Comparison of ENCODE assay signal across 9 cellular contexts in genomic region chr12:57430117-57430930, GRCh38. TPM values are rescaled to one million over a fixed set of nuclear protein-coding genes. Genes with fewer than 3 reads are reported as not detected.
DNase-seq lines count a peak whose midpoint lies in the region; ATAC-seq, FAIRE-seq and TF ChIP-seq lines count a peak whose summit lies in the region.
"Had no signal": no experiment of that assay in that cellular context is flagged by ENCODE, and none has a peak within 500 bp of the region (broad histone marks: within the 10 kb centered on the region; RNA-seq: fewer than 3 reads in every experiment).

No MANE protein-coding gene starts in this region.

- H3K4me2 ChIP-seq in K562 (ENCODE audit: insufficient read depth, low read length), result peak overlapping the region; percentile 94

- no TSS peak for BruUV-seq in K562 (replicated peaks; lab: Mats Ljungman, UMichigan)

- peak overlapping the region; percentile 87 for H3K27ac ChIP-seq in CD8-positive, alpha-beta T cell (ENCODE audit: low read depth, low read length)
- peak overlapping the region; percentile 91 to 97 (median 94) for H3K27ac ChIP-seq in Peyer's patch
- peak overlapping the region; percentile 98 for H3K27ac ChIP-seq in K562 (ENCODE audit: extremely low read depth, low read depth, low read length)

- TF ChIP-seq RAD21 in K562 (CRISPR knock-in tag; conservative IDR thresholded peaks at IDR 0.05 in 1 of 2, IDR thresholded peaks at IDR 0.05 in 1 of 2), result no peak

- in situ Hi-C loops in K562 (cut with MboI), result no loop called here

- H3K9me1 ChIP-seq in K562 (ENCODE audit: control insufficient read depth, insufficient read depth, low read length), result no peaks in the 10 kb centered on the region

- H3K79me2 ChIP-seq in K562 (ENCODE audit: control insufficient read depth, insufficient read depth, low read length), result peaks cover 30% of the 10 kb centered on the region

- H3K36me3 Mint-ChIP-seq in CD8-positive, alpha-beta T cell, result peaks cover 17% of the 10 kb centered on the region
- H3K36me3 Mint-ChIP-seq in immature natural killer cell, result no peaks in the 10 kb centered on the region

- intact Hi-C loops in CD8-positive, alpha-beta T cell (cut with DNase I, micrococcal nuclease), result loop anchor here (2.0 to 5.0 kb wide), 3 partner anchors 48 to 318 kb away; partner anchors contain the start of genes ARHGAP9 (in 1 of the 2), MBD6 (in 1 of the 2) and STAT6 (in 1 of the 2)
- intact Hi-C loops in K562 (cut with micrococcal nuclease), result loop anchor here (2.0 kb wide), 1 partner anchor 24 kb away; the partner anchor contains the start of gene INHBE

- peak overlapping the region; percentile 86 for H2AFZ ChIP-seq in K562 (ENCODE audit: low read depth, low read length)

- POLR2A ChIA-PET in CD8-positive, alpha-beta T cell (lab: Charles Lee), result interaction anchor here (0.8 to 1.3 kb wide), 2 partner anchors 29 to 50 kb away, joined by 3 to 6 read pairs; partner anchors contain the start of genes ARHGAP9 and GLI1
- POLR2A ChIA-PET in K562 (lab: Yijun Ruan, JAX), result interaction anchor here (0.5 to 1.1 kb wide), 14 partner anchors 8 to 186 kb away, joined by 3 to 8 read pairs (median 3); partner anchors contain the start of gene DDIT3

- H4K20me1 ChIP-seq in K562 (replicated peaks; ENCODE audit: control insufficient read depth, insufficient read depth, low read length), result no peaks in the 10 kb centered on the region

- peak overlapping the region; percentile 51 for H3K4me3 ChIP-seq in CD8-positive, alpha-beta T cell (ENCODE audit: low read depth, low read length)
- H3K4me3 ChIP-seq in Peyer's patch, result peak overlapping the region; percentile 60 to 92 (median 76)
- peak overlapping the region; percentile 59 for H3K4me3 ChIP-seq in K562

- no peaks in the 10 kb centered on the region for H3K9me3 Mint-ChIP-seq in CD8-positive, alpha-beta T cell
- H3K9me3 Mint-ChIP-seq in immature natural killer cell, result no peaks in the 10 kb centered on the region

- no peak for FAIRE-seq in K562 (lab: Jason Lieb, UNC)
- FAIRE-seq: colon had no signal

- no peaks in the 10 kb centered on the region for H3K27me3 ChIP-seq in CD8-positive, alpha-beta T cell (ENCODE audit: insufficient read depth, low read length)
- no peaks in the 10 kb centered on the region for H3K27me3 ChIP-seq in Peyer's patch
- H3K27me3 ChIP-seq in K562 (ENCODE audit: control insufficient read depth in 2 of 2, insufficient read depth in 2 of 2, low read length in 2 of 2), result no peaks in the 10 kb centered on the region

- ATAC-seq in CD8-positive, alpha-beta T cell, result peak; percentile 55
- peak; percentile 50 for ATAC-seq in GM19025 (IDR thresholded peaks at IDR 0.05; ENCODE audit: low read depth, unreplicated experiment)
- ATAC-seq in HG03139 (IDR thresholded peaks at IDR 0.05; ENCODE audit: unreplicated experiment), result peak; percentile 45
- peak; percentile 81 for ATAC-seq in K562

- TF ChIP-seq POLR2A in Peyer's patch (IDR thresholded peaks at IDR 0.05) (no peak), K562 (conservative IDR thresholded peaks at IDR 0.05) (peak; percentile 45; the same call in 1 of the 2 replicates)

- peaks cover 43% of the 10 kb centered on the region for H3K4me1 Mint-ChIP-seq in CD8-positive, alpha-beta T cell (ENCODE audit: low read depth)
- peaks cover 36 to 48% of the 10 kb centered on the region in 2 donors for H3K4me1 Mint-ChIP-seq in immature natural killer cell

- no peaks in the 10 kb centered on the region for H3K36me3 ChIP-seq in CD8-positive, alpha-beta T cell (ENCODE audit: insufficient read depth, low read length)
- H3K36me3 ChIP-seq in Peyer's patch (peaks cover 0 to 7% (median 0%) of the 10 kb centered on the region in 3 donors), K562 (ENCODE audit: control insufficient read depth, insufficient read depth, low read length) (no peaks in the 10 kb centered on the region)

- peak overlapping the region; percentile 93 to 94 for H3K9ac ChIP-seq in K562 (ENCODE audit: insufficient read depth in 1 of 2, low read depth in 2 of 2, low read length in 2 of 2)

- WGBS in K562 (ENCODE audit: insufficient coverage, low coverage, missing lambda C conversion rate), result under 1% methylated on average over 34 of the region's 74 CpGs

- no peak for TF ChIP-seq EP300 in K562 (IDR thresholded peaks at IDR 0.05; ENCODE audit: low read length)

- H3K4me3 Mint-ChIP-seq in CD8-positive, alpha-beta T cell, result peak overlapping the region; percentile 98
- peak overlapping the region; percentile 94 to 99 (median 99) for H3K4me3 Mint-ChIP-seq in immature natural killer cell

- H3K9me3 ChIP-seq in CD8-positive, alpha-beta T cell (ENCODE audit: low read length), result no peaks in the 10 kb centered on the region
- no peaks in the 10 kb centered on the region for H3K9me3 ChIP-seq in Peyer's patch
- no peaks in the 10 kb centered on the region for H3K9me3 ChIP-seq in K562 (replicated peaks; ENCODE audit: control insufficient read depth, insufficient read depth, low read depth, low read length)

- peak overlapping the region; percentile 100 for H3K27ac Mint-ChIP-seq in CD8-positive, alpha-beta T cell
- H3K27ac Mint-ChIP-seq in immature natural killer cell, result peak overlapping the region; percentile 99 to 100 (median 100)

- peaks cover 24% of the 10 kb centered on the region for H3K4me1 ChIP-seq in CD8-positive, alpha-beta T cell (ENCODE audit: insufficient read depth, low read length)
- H3K4me1 ChIP-seq in Peyer's patch, result peaks cover 0 to 6% (median 0%) of the 10 kb centered on the region in 4 donors
- peaks cover 17 to 18% of the 10 kb centered on the region in 2 experiments; a peak in 4 of 5 replicates for H3K4me1 ChIP-seq in K562 (replicated peaks in 1 of 2; ENCODE audit: control insufficient read depth in 2 of 2, insufficient read depth in 2 of 2, low read length in 2 of 2)

- TF ChIP-seq CTCF in CD8-positive, alpha-beta T cell (IDR thresholded peaks at IDR 0.05), result no peak
- peak in 1 of 6 experiments; percentile 24 for TF ChIP-seq CTCF in Peyer's patch (IDR thresholded peaks at IDR 0.05)
- TF ChIP-seq CTCF in K562 (IDR thresholded peaks at IDR 0.05 in 2 of 3, conservative IDR thresholded peaks at IDR 0.05 in 1 of 3; ENCODE audit: insufficient read depth in 2 of 3, low read depth in 1 of 3, low read length in 3 of 3), result no peak

- DNase-seq in CD8-positive, alpha-beta T cell, result peak; percentile 4 to 68 (median 42)
- DNase-seq in Peyer's patch (peak in 2 of 3 donors; percentile 49 to 72), K562 (ENCODE audit: extremely low read depth in 1 of 4, low spot score in 3 of 4) (peak in 2 of 4 experiments; percentile 94 to 95), immature natural killer cell (peak; percentile 77 to 80 (median 80)), SKM-1 treated with dmso at 0.1 percent for 144 hours (lab: John Stamatoyannopoulos, UW; ENCODE audit: unreplicated experiment) (no peak)
- DNase-seq in stimulated activated CD8-positive, alpha-beta memory T cell treated with anti-CD3 and anti-CD28 coated beads, Interleukin-12 subunit alpha, Interleukin-12 subunit beta, amount 100 ng/mL, for 1 hour (ENCODE audit: low read depth), result peak; percentile 12

- CTCF ChIA-PET in CD8-positive, alpha-beta T cell (lab: Charles Lee), result interaction anchor here (1.0 to 1.5 kb wide), 3 partner anchors 29 to 72 kb away, joined by 3 to 10 read pairs (median 4); partner anchors contain the start of gene GLI1
- CTCF ChIA-PET in K562 (lab: Yijun Ruan, JAX; ENCODE audit: low intra/inter-chr PET ratio), result interaction anchor here (0.6 kb wide), 1 partner anchor 78 kb away, joined by 7 read pairs; no protein-coding TSS in a partner anchor

- no peaks in the 10 kb centered on the region for H3K27me3 Mint-ChIP-seq in CD8-positive, alpha-beta T cell (ENCODE audit: low read depth)
- H3K27me3 Mint-ChIP-seq in immature natural killer cell (ENCODE audit: low read depth in 3 of 3), result peaks cover 7 to 13% (median 10%) of the 10 kb centered on the region in 3 donors

RNA-seq across cellular contexts. Expression of gene R3HDM2, which starts 0.5 kb away (rescaled TPM):
- 100 to 1,000 TPM in 1 of 2 experiments, 10 to 100 TPM in 1; 93.2 to 103 TPM for total RNA-seq in CD8-positive, alpha-beta T cell
- 100 to 1,000 TPM in 1 of 4 donors, 10 to 100 TPM in 3; 23.1 to 145 (median 54.8) TPM for total RNA-seq in Peyer's patch
- total RNA-seq in K562 (2011; cell fraction: chromatin; rRNA removed; ENCODE audit: low replicate concordance), result 41.6 and 89.7 TPM in 2 replicates
- 12.8 and 16.2 TPM in 2 replicates for total RNA-seq in K562 (2011; cell fraction: nucleolus; rRNA removed)
- total RNA-seq in K562 (2011; cell fraction: nucleoplasm; rRNA removed), result 23.0 and 33.7 TPM in 2 replicates
- 5.0 and 6.7 TPM in 2 replicates for total RNA-seq in K562 (2014; rRNA removed)
- total RNA-seq in K562 (2014; rRNA removed; fragmentation: Illumina TruSeq; extraction: Trizol), result 9.0 and 10.5 TPM in 2 replicates
- 6.4 and 9.2 TPM in 2 replicates for total RNA-seq in K562 (2015; rRNA removed; fragmentation: Illumina TruSeq; extraction: Trizol)
- 15.5 and 18.8 TPM in 2 replicates for total RNA-seq in K562 (2021)
- 11.2 and 22.0 TPM in 2 replicates for polyA plus RNA-seq in K562 (2011; rRNA removed)
- 14.6 and 17.9 TPM in 2 replicates for polyA plus RNA-seq in K562 (2011; cell fraction: cytosol; rRNA removed)
- 36.7 and 46.9 TPM in 2 replicates for polyA plus RNA-seq in K562 (2011; cell fraction: nucleus; rRNA removed)
- polyA plus RNA-seq in K562 (2012), result 11.4 and 26.6 TPM in 2 replicates
- polyA plus RNA-seq in K562 (2014; fragmentation: Illumina TruSeq; extraction: Trizol), result 15.0 and 15.9 TPM in 2 replicates
- polyA plus RNA-seq in K562 (2014; fragmentation: Nextera tagmentation; extraction: Ambion mirVana), result 1 to 10 TPM; 3.3 to 3.7 TPM
- polyA plus RNA-seq in K562 (2014; rRNA removed), result 10.6 and 11.0 TPM in 2 replicates
- polyA minus RNA-seq in K562 (2011; rRNA and poly(A)+ RNA removed), result 12.6 and 16.4 TPM in 2 replicates
- 10.8 and 24.8 TPM in 2 replicates for polyA minus RNA-seq in K562 (2011; cell fraction: cytosol; rRNA and poly(A)+ RNA removed)
- polyA minus RNA-seq in K562 (2011; cell fraction: nucleus; rRNA and poly(A)+ RNA removed), result 9.3 and 13.4 TPM in 2 replicates
- 10 to 100 TPM in 1 of 3 donors, 1 to 10 TPM in 1, under 1 TPM in 1; 0.12 to 19.0 (median 3.3) TPM for polyA plus RNA-seq in immature natural killer cell

RNA-seq across cellular contexts. Expression of gene INHBC, which starts 4.3 kb away (rescaled TPM):
- under 1 TPM; 0.17 to 0.24 TPM for total RNA-seq in CD8-positive, alpha-beta T cell
- not detected for total RNA-seq in Peyer's patch
- total RNA-seq in K562 (2011; cell fraction: chromatin; rRNA removed; ENCODE audit: low replicate concordance), result 0.19 TPM in 1 of 2 replicates, not detected in the other
- total RNA-seq in K562 (2011; cell fraction: nucleolus; rRNA removed), result 0.26 and 0.33 TPM in 2 replicates
- total RNA-seq in K562 (2011; cell fraction: nucleoplasm; rRNA removed), result 0.31 and 0.44 TPM in 2 replicates
- not detected in 2 replicates for total RNA-seq in K562 (2014; rRNA removed)
- total RNA-seq in K562 (2014; rRNA removed; fragmentation: Illumina TruSeq; extraction: Trizol), result not detected in 2 replicates
- total RNA-seq in K562 (2015; rRNA removed; fragmentation: Illumina TruSeq; extraction: Trizol), result 0.07 TPM in 1 of 2 replicates, not detected in the other
- total RNA-seq in K562 (2021), result 0.07 TPM in 1 of 2 replicates, not detected in the other
- polyA plus RNA-seq in K562 (2011; rRNA removed), result 0.04 and 0.15 TPM in 2 replicates
- 0.19 and 0.34 TPM in 2 replicates for polyA plus RNA-seq in K562 (2011; cell fraction: cytosol; rRNA removed)
- polyA plus RNA-seq in K562 (2011; cell fraction: nucleus; rRNA removed), result 0.13 TPM in 1 of 2 replicates, not detected in the other
- 0.18 and 1.1 TPM in 2 replicates for polyA plus RNA-seq in K562 (2012)
- not detected in 2 replicates for polyA plus RNA-seq in K562 (2014; fragmentation: Illumina TruSeq; extraction: Trizol)
- polyA plus RNA-seq in K562 (2014; fragmentation: Nextera tagmentation; extraction: Ambion mirVana), result under 1 TPM in 1 of 2 experiments, not detected in 1; 0.17 TPM
- polyA plus RNA-seq in K562 (2014; rRNA removed), result 0.24 TPM in 1 of 2 replicates, not detected in the other
- polyA minus RNA-seq in K562 (2011; rRNA and poly(A)+ RNA removed), result 0.18 TPM in 1 of 2 replicates, not detected in the other
- polyA minus RNA-seq in K562 (2011; cell fraction: cytosol; rRNA and poly(A)+ RNA removed), result not detected in 2 replicates
- polyA minus RNA-seq in K562 (2011; cell fraction: nucleus; rRNA and poly(A)+ RNA removed), result 0.27 TPM in 1 of 2 replicates, not detected in the other
- polyA plus RNA-seq in immature natural killer cell, result under 1 TPM in 1 of 3 donors, not detected in 2; 0.15 TPM

RNA-seq across cellular contexts. Expression of gene INHBE, which starts 24.8 kb away (rescaled TPM):
- total RNA-seq in CD8-positive, alpha-beta T cell, result not detected
- not detected for total RNA-seq in Peyer's patch
- total RNA-seq in K562 (2011; cell fraction: chromatin; rRNA removed; ENCODE audit: low replicate concordance), result 6.1 and 10.9 TPM in 2 replicates
- total RNA-seq in K562 (2011; cell fraction: nucleolus; rRNA removed), result 23.7 and 26.8 TPM in 2 replicates
- total RNA-seq in K562 (2011; cell fraction: nucleoplasm; rRNA removed), result 12.3 and 17.1 TPM in 2 replicates
- total RNA-seq in K562 (2014; rRNA removed), result 8.2 and 12.2 TPM in 2 replicates
- total RNA-seq in K562 (2014; rRNA removed; fragmentation: Illumina TruSeq; extraction: Trizol), result 5.6 and 7.3 TPM in 2 replicates
- total RNA-seq in K562 (2015; rRNA removed; fragmentation: Illumina TruSeq; extraction: Trizol), result 0.94 and 1.2 TPM in 2 replicates
- 8.6 and 9.4 TPM in 2 replicates for total RNA-seq in K562 (2021)
- 1.7 and 4.7 TPM in 2 replicates for polyA plus RNA-seq in K562 (2011; rRNA removed)
- polyA plus RNA-seq in K562 (2011; cell fraction: cytosol; rRNA removed), result 4.7 and 6.2 TPM in 2 replicates
- polyA plus RNA-seq in K562 (2011; cell fraction: nucleus; rRNA removed), result 1.1 and 2.3 TPM in 2 replicates
- polyA plus RNA-seq in K562 (2012), result 4.7 and 106 TPM in 2 replicates
- polyA plus RNA-seq in K562 (2014; fragmentation: Illumina TruSeq; extraction: Trizol), result 9.1 and 11.1 TPM in 2 replicates
- 1 to 10 TPM; 1.9 TPM for polyA plus RNA-seq in K562 (2014; fragmentation: Nextera tagmentation; extraction: Ambion mirVana)
- 8.5 and 9.9 TPM in 2 replicates for polyA plus RNA-seq in K562 (2014; rRNA removed)
- polyA minus RNA-seq in K562 (2011; rRNA and poly(A)+ RNA removed), result 1.7 and 3.4 TPM in 2 replicates
- polyA minus RNA-seq in K562 (2011; cell fraction: cytosol; rRNA and poly(A)+ RNA removed), result 0.67 and 3.6 TPM in 2 replicates
- polyA minus RNA-seq in K562 (2011; cell fraction: nucleus; rRNA and poly(A)+ RNA removed), result 1.2 and 2.7 TPM in 2 replicates
- not detected for polyA plus RNA-seq in immature natural killer cell

RNA-seq across cellular contexts. Expression of gene GLI1, which starts 29.3 kb away (rescaled TPM):
- total RNA-seq in CD8-positive, alpha-beta T cell, result 1 to 10 TPM in 1 of 2 experiments, under 1 TPM in 1; 0.67 to 1.2 TPM
- total RNA-seq in Peyer's patch, result 1 to 10 TPM in 2 of 4 donors, under 1 TPM in 2; 0.67 to 2.1 (median 1.3) TPM
- 1.4 and 2.9 TPM in 2 replicates for total RNA-seq in K562 (2011; cell fraction: chromatin; rRNA removed; ENCODE audit: low replicate concordance)
- total RNA-seq in K562 (2011; cell fraction: nucleolus; rRNA removed), result 1.0 and 1.3 TPM in 2 replicates
- total RNA-seq in K562 (2011; cell fraction: nucleoplasm; rRNA removed), result 2.0 and 2.7 TPM in 2 replicates
- 0.33 and 0.41 TPM in 2 replicates for total RNA-seq in K562 (2014; rRNA removed)
- total RNA-seq in K562 (2014; rRNA removed; fragmentation: Illumina TruSeq; extraction: Trizol), result 0.76 and 0.80 TPM in 2 replicates
- total RNA-seq in K562 (2015; rRNA removed; fragmentation: Illumina TruSeq; extraction: Trizol), result 0.30 and 2.2 TPM in 2 replicates
- total RNA-seq in K562 (2021), result 2.1 and 3.7 TPM in 2 replicates
- polyA plus RNA-seq in K562 (2011; rRNA removed), result 0.33 and 1.1 TPM in 2 replicates
- polyA plus RNA-seq in K562 (2011; cell fraction: cytosol; rRNA removed), result 0.63 and 0.64 TPM in 2 replicates
- 2.0 and 3.7 TPM in 2 replicates for polyA plus RNA-seq in K562 (2011; cell fraction: nucleus; rRNA removed)
- polyA plus RNA-seq in K562 (2012), result 2.2 and 3.2 TPM in 2 replicates
- polyA plus RNA-seq in K562 (2014; fragmentation: Illumina TruSeq; extraction: Trizol), result 0.61 and 0.80 TPM in 2 replicates
- polyA plus RNA-seq in K562 (2014; fragmentation: Nextera tagmentation; extraction: Ambion mirVana), result under 1 TPM; 0.24 to 0.31 TPM
- polyA plus RNA-seq in K562 (2014; rRNA removed), result 0.51 and 0.64 TPM in 2 replicates
- 0.36 and 0.81 TPM in 2 replicates for polyA minus RNA-seq in K562 (2011; rRNA and poly(A)+ RNA removed)
- not detected in 2 replicates for polyA minus RNA-seq in K562 (2011; cell fraction: cytosol; rRNA and poly(A)+ RNA removed)
- polyA minus RNA-seq in K562 (2011; cell fraction: nucleus; rRNA and poly(A)+ RNA removed), result 0.33 and 0.81 TPM in 2 replicates
- polyA plus RNA-seq in immature natural killer cell, result under 1 TPM in 2 of 3 donors, not detected in 1; 0.33 to 0.40 TPM

RNA-seq across cellular contexts. Expression of gene ARHGAP9, which starts 49.3 kb away (rescaled TPM):
- 100 to 1,000 TPM; 367 to 377 TPM for total RNA-seq in CD8-positive, alpha-beta T cell
- 100 to 1,000 TPM in 1 of 4 donors, 10 to 100 TPM in 3; 16.5 to 220 (median 28.2) TPM for total RNA-seq in Peyer's patch
- 8.4 and 15.8 TPM in 2 replicates for total RNA-seq in K562 (2011; cell fraction: chromatin; rRNA removed; ENCODE audit: low replicate concordance)
- 5.3 and 7.2 TPM in 2 replicates for total RNA-seq in K562 (2011; cell fraction: nucleolus; rRNA removed)
- 7.3 and 8.5 TPM in 2 replicates for total RNA-seq in K562 (2011; cell fraction: nucleoplasm; rRNA removed)
- 3.8 and 4.6 TPM in 2 replicates for total RNA-seq in K562 (2014; rRNA removed)
- total RNA-seq in K562 (2014; rRNA removed; fragmentation: Illumina TruSeq; extraction: Trizol), result 3.1 and 4.2 TPM in 2 replicates
- total RNA-seq in K562 (2015; rRNA removed; fragmentation: Illumina TruSeq; extraction: Trizol), result 5.1 and 5.8 TPM in 2 replicates
- total RNA-seq in K562 (2021), result 5.9 and 6.0 TPM in 2 replicates
- polyA plus RNA-seq in K562 (2011; rRNA removed), result 6.5 and 22.7 TPM in 2 replicates
- 7.6 and 14.0 TPM in 2 replicates for polyA plus RNA-seq in K562 (2011; cell fraction: cytosol; rRNA removed)
- polyA plus RNA-seq in K562 (2011; cell fraction: nucleus; rRNA removed), result 53.3 and 109 TPM in 2 replicates
- polyA plus RNA-seq in K562 (2012), result 5.2 and 15.6 TPM in 2 replicates
- 5.4 and 6.5 TPM in 2 replicates for polyA plus RNA-seq in K562 (2014; fragmentation: Illumina TruSeq; extraction: Trizol)
- 1 to 10 TPM; 1.5 to 2.0 TPM for polyA plus RNA-seq in K562 (2014; fragmentation: Nextera tagmentation; extraction: Ambion mirVana)
- polyA plus RNA-seq in K562 (2014; rRNA removed), result 3.3 and 10.2 TPM in 2 replicates
- 2.8 and 7.2 TPM in 2 replicates for polyA minus RNA-seq in K562 (2011; rRNA and poly(A)+ RNA removed)
- polyA minus RNA-seq in K562 (2011; cell fraction: cytosol; rRNA and poly(A)+ RNA removed), result 1.5 and 8.5 TPM in 2 replicates
- polyA minus RNA-seq in K562 (2011; cell fraction: nucleus; rRNA and poly(A)+ RNA removed), result 4.3 and 13.0 TPM in 2 replicates
- polyA plus RNA-seq in immature natural killer cell, result 100 to 1,000 TPM; 148 to 294 (median 163) TPM
